Comparison of ENCODE assay signal across 24 cellular contexts in the genomic region with DNA sequence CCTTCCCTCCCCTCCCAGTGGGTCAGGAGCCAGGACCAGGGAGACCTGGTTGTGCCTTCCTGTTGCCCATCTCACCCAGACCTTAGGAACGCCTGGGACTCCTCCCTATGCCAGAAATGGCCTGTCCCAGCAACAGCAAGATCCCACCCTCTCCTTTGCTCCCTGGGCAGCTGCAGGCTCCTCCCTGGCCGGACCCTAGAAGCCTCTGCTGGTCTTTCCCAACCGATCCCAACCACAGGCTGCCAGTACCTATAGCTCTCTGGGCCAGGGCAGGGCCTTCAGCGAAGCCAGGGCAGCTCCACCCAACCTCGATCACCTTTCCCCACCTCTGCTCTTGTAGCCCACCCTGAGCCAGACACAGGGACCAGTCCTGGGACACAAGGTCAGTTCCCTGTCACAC. TPM values are rescaled to one million over a fixed set of nuclear protein-coding genes. Genes with fewer than 3 reads are reported as not detected.
A peak's percentile ranks its signal among the peaks of the same experiment; 100 is the strongest.
DNase-seq lines count a peak whose midpoint lies in the region; ATAC-seq and TF ChIP-seq lines count a peak whose summit lies in the region.
"Had no signal": no experiment of that assay in that cellular context is flagged by ENCODE, and none has a peak within 500 bp of the region (broad histone marks: within the 10 kb centered on the region; RNA-seq: fewer than 3 reads in every experiment).

No MANE protein-coding gene starts in this region.

- peak overlapping the region in 1 of 9 donors; percentile 33 for H3K27ac Mint-ChIP-seq in naive thymus-derived CD4-positive, alpha-beta T cell
- H3K27ac Mint-ChIP-seq: CD4-positive, alpha-beta memory T cell had no signal

- H3K27me3 ChIP-seq in IMR-90 (ENCODE audit: control insufficient read depth, insufficient read depth, low read length) (no peaks in the 10 kb centered on the region), esophagus muscularis mucosa (no peaks in the 10 kb centered on the region), gastrocnemius medialis (no peaks in the 10 kb centered on the region), brain microvascular endothelial cell (replicated peaks) (peaks cover 8% of the 10 kb centered on the region)
- H3K27me3 ChIP-seq in naive thymus-derived CD4-positive, alpha-beta T cell (ENCODE audit: control insufficient read depth in 2 of 2, insufficient read depth in 2 of 2, low read length in 2 of 2) = no peaks in the 10 kb centered on the region
- H3K27me3 ChIP-seq: BLaER1 had no signal

- H3K4me1 Mint-ChIP-seq in naive thymus-derived CD4-positive, alpha-beta T cell = peaks cover 0 to 19% (median 5%) of the 10 kb centered on the region in 7 donors

- H3K27ac ChIP-seq in IMR-90 (ENCODE audit: insufficient read depth, low read length) = no peak overlapping the region
- peak overlapping the region; percentile 32 to 87 (median 50) for H3K27ac ChIP-seq in esophagus muscularis mucosa (replicated peaks in 1 of 4)
- peak overlapping the region; percentile 58 to 99 (median 66) for H3K27ac ChIP-seq in gastrocnemius medialis
- H3K27ac ChIP-seq in brain microvascular endothelial cell = no peak overlapping the region
- no peak overlapping the region for H3K27ac ChIP-seq in naive thymus-derived CD4-positive, alpha-beta T cell (ENCODE audit: low read depth, low read length)
- H3K27ac ChIP-seq: A549, BLaER1, KMS-11 had no signal

- no peak overlapping the region; the same call in 1 of the 2 replicates for H4K91ac ChIP-seq in IMR-90 (ENCODE audit: insufficient read depth, low read depth, low read length)

- H3K56ac ChIP-seq in IMR-90 (ENCODE audit: extremely low read depth, insufficient read depth, low read length) = no peak overlapping the region

- no peak overlapping the region for H3K9ac ChIP-seq in IMR-90 (ENCODE audit: low read depth, low read length)
- H3K9ac ChIP-seq: BLaER1, KMS-11 had no signal

- no peak overlapping the region for H3K4me2 ChIP-seq in IMR-90 (ENCODE audit: low read depth, low read length)
- H3K4me2 ChIP-seq: A549, BLaER1, KMS-11 had no signal

- H2BK5ac ChIP-seq in IMR-90 (ENCODE audit: low read depth, low read length, poor library complexity, severe bottlenecking) = no peak overlapping the region

- H4K20me1 ChIP-seq in IMR-90 (ENCODE audit: insufficient read depth, low read length) = no peaks in the 10 kb centered on the region
- H4K20me1 ChIP-seq: BLaER1 had no signal

- no peak for TF ChIP-seq CTCF in IMR-90 (conservative IDR thresholded peaks at IDR 0.05; ENCODE audit: low read depth, low read length)
- TF ChIP-seq CTCF in esophagus muscularis mucosa (IDR thresholded peaks at IDR 0.05) = no peak
- no peak for TF ChIP-seq CTCF in gastrocnemius medialis (IDR thresholded peaks at IDR 0.05 in 4 of 5, conservative IDR thresholded peaks at IDR 0.05 in 1 of 5)
- no peak for TF ChIP-seq CTCF in brain microvascular endothelial cell (IDR thresholded peaks at IDR 0.05; ENCODE audit: low read depth, low read length, missing control alignments)

- no peak overlapping the region for H3K18ac ChIP-seq in IMR-90 (ENCODE audit: low read depth, low read length)

- H4K5ac ChIP-seq in IMR-90 (ENCODE audit: low read depth, low read length) = no peak overlapping the region

- 86% methylated on average over 3 of the region's 5 CpGs; no CpG with 5 or more reads in 1 of the 2 experiments for WGBS in IMR-90 (ENCODE audit: extremely low coverage in 2 of 2, insufficient read length in 1 of 2), 2 experiments
- 88% methylated on average over 5 of the region's 5 CpGs for WGBS in esophagus muscularis mucosa

- TF ChIP-seq RAD21 in IMR-90 (IDR thresholded peaks at IDR 0.05; ENCODE audit: low read length) = no peak

- no peak overlapping the region for H2BK20ac ChIP-seq in IMR-90 (ENCODE audit: low read depth, low read length)

- ATAC-seq in IMR-90 (ENCODE audit: low read depth) = no peak
- peak; percentile 15 for ATAC-seq in left ventricle myocardium superior
- no peak for ATAC-seq in gastrocnemius medialis
- ATAC-seq in naive thymus-derived CD4-positive, alpha-beta T cell = no peak
- ATAC-seq in GM19452 (IDR thresholded peaks at IDR 0.05; ENCODE audit: unreplicated experiment) = no peak
- ATAC-seq: A549 had no signal

- peaks cover 15% of the 10 kb centered on the region for H3K9me1 ChIP-seq in IMR-90 (ENCODE audit: insufficient read depth, low read length)

- no peak overlapping the region; the same call in 1 of the 2 replicates for H3K4ac ChIP-seq in IMR-90 (ENCODE audit: low read depth, low read length)

- no peak overlapping the region for H3K23ac ChIP-seq in IMR-90 (ENCODE audit: low read depth, low read length)

- CTCF ChIA-PET in IMR-90 (lab: Yijun Ruan, JAX) = no interaction called here
- CTCF ChIA-PET in naive thymus-derived CD4-positive, alpha-beta T cell (lab: Charles Lee) = interaction anchor here (0.7 kb wide), 1 partner anchor 303 kb away, joined by 3 read pairs; no protein-coding TSS in a partner anchor

- no peak overlapping the region; a peak in 1 of 4 replicates for H4K8ac ChIP-seq in IMR-90 (ENCODE audit: low read depth in 2 of 2, low read length in 2 of 2)

- no peaks in the 10 kb centered on the region for H3K79me1 ChIP-seq in IMR-90 (ENCODE audit: low read depth in 1 of 2, low read length in 2 of 2)

- H3K9me3 Mint-ChIP-seq in naive thymus-derived CD4-positive, alpha-beta T cell = no peaks in the 10 kb centered on the region
- H3K9me3 Mint-ChIP-seq: CD4-positive, alpha-beta memory T cell; H9 had no signal

- H3K4me3 ChIP-seq in IMR-90 (ENCODE audit: insufficient read depth, low read depth, low read length) (no peak overlapping the region), esophagus muscularis mucosa (no peak overlapping the region), gastrocnemius medialis (no peak overlapping the region), brain microvascular endothelial cell (ENCODE audit: low read depth, low read length) (no peak overlapping the region)
- H3K4me3 ChIP-seq in naive thymus-derived CD4-positive, alpha-beta T cell (ENCODE audit: low read length) = no peak overlapping the region
- H3K4me3 ChIP-seq: A549, BLaER1 had no signal

- no peaks in the 10 kb centered on the region for H3K36me3 Mint-ChIP-seq in naive thymus-derived CD4-positive, alpha-beta T cell
- H3K36me3 Mint-ChIP-seq: CD4-positive, alpha-beta memory T cell had no signal

- H3K14ac ChIP-seq in IMR-90 (replicated peaks; ENCODE audit: low read depth, low read length) = no peak overlapping the region

- no peaks in the 10 kb centered on the region for H3K9me3 ChIP-seq in IMR-90 (ENCODE audit: control insufficient read depth, insufficient read depth, low read length)
- H3K9me3 ChIP-seq in esophagus muscularis mucosa = no peaks in the 10 kb centered on the region
- no peaks in the 10 kb centered on the region for H3K9me3 ChIP-seq in gastrocnemius medialis
- H3K9me3 ChIP-seq in naive thymus-derived CD4-positive, alpha-beta T cell (ENCODE audit: control insufficient read depth in 2 of 3, low read length in 3 of 3) = no peaks in the 10 kb centered on the region
- H3K9me3 ChIP-seq: A549, BLaER1 had no signal

- H2BK120ac ChIP-seq in IMR-90 (ENCODE audit: low read depth, low read length) = no peak overlapping the region

- peaks cover 0 to 4% (median 0%) of the 10 kb centered on the region in 5 donors for H3K27me3 Mint-ChIP-seq in naive thymus-derived CD4-positive, alpha-beta T cell

- dilution Hi-C loops in IMR-90 (cut with HindIII; ENCODE audit: low sequenced_read_pairs, unreplicated experiment) = no loop called here

- H2AK9ac ChIP-seq in IMR-90 (replicated peaks; ENCODE audit: low read depth, low read length, poor library complexity) = peak overlapping the region; percentile 39

- BruUV-seq in IMR-90 (replicated peaks; lab: Mats Ljungman, UMichigan) = no TSS peak

- H3K4me3 Mint-ChIP-seq in naive thymus-derived CD4-positive, alpha-beta T cell = no peak overlapping the region
- H3K4me3 Mint-ChIP-seq: CD4-positive, alpha-beta memory T cell had no signal

- DNase-seq in IMR-90 (no peak), esophagus muscularis mucosa (ENCODE audit: extremely low spot score) (no peak), left ventricle myocardium superior (peak; percentile 72), gastrocnemius medialis (no peak), NCI-H226 (no peak), brain microvascular endothelial cell (no peak)
- DNase-seq in naive thymus-derived CD4-positive, alpha-beta T cell = no peak
- DNase-seq: Calu3; CD4-positive, alpha-beta memory T cell; DMS79; H9; MV-4-11; NCI-H1417; NCI-H187; NCI-H2227 treated with DMSO at 0.1 percent for 48 hours; NCI-H524; NCI-H82; SIG-M5 had no signal

- H2BK15ac ChIP-seq in IMR-90 (ENCODE audit: low read depth, low read length) = no peak overlapping the region

- no peak for TF ChIP-seq POLR2A in IMR-90 (IDR thresholded peaks at IDR 0.05; ENCODE audit: low read depth, low read length)
- no peak for TF ChIP-seq POLR2A in esophagus muscularis mucosa (IDR thresholded peaks at IDR 0.05; ENCODE audit: low read depth)
- TF ChIP-seq POLR2A in gastrocnemius medialis (IDR thresholded peaks at IDR 0.05) = no peak

- POLR2A ChIA-PET in IMR-90 (lab: Charles Lee; ENCODE audit: unreplicated experiment) = no interaction called here
- POLR2A ChIA-PET in naive thymus-derived CD4-positive, alpha-beta T cell (lab: Charles Lee) = no interaction called here

- H2AK5ac ChIP-seq in IMR-90 (ENCODE audit: low read depth, low read length) = peak overlapping the region; percentile 43; the same call in 1 of the 2 replicates

- H3K36me3 ChIP-seq in IMR-90 (ENCODE audit: control insufficient read depth, insufficient read depth, low read length) (no peaks in the 10 kb centered on the region), esophagus muscularis mucosa (peaks cover 0 to 25% (median 15%) of the 10 kb centered on the region in 4 donors), gastrocnemius medialis (peaks cover 0 to 35% of the 10 kb centered on the region in 2 donors), brain microvascular endothelial cell (replicated peaks) (no peaks in the 10 kb centered on the region)
- H3K36me3 ChIP-seq in naive thymus-derived CD4-positive, alpha-beta T cell (ENCODE audit: control insufficient read depth in 2 of 3, insufficient read depth in 3 of 3, low read length in 3 of 3) = no peaks in the 10 kb centered on the region
- H3K36me3 ChIP-seq: BLaER1 had no signal

- no peak overlapping the region for H2AFZ ChIP-seq in IMR-90 (replicated peaks; ENCODE audit: low read length, poor library complexity)

- peaks cover 21% of the 10 kb centered on the region for H3K4me1 ChIP-seq in IMR-90 (ENCODE audit: control insufficient read depth, insufficient read depth, low read length)
- peaks cover 51 to 90% (median 85%) of the 10 kb centered on the region in 4 donors for H3K4me1 ChIP-seq in esophagus muscularis mucosa
- peaks cover 48 to 64% of the 10 kb centered on the region in 2 donors for H3K4me1 ChIP-seq in gastrocnemius medialis
- H3K4me1 ChIP-seq in naive thymus-derived CD4-positive, alpha-beta T cell (ENCODE audit: control insufficient read depth in 2 of 2, insufficient read depth in 2 of 2, low read length in 2 of 2) = no peaks in the 10 kb centered on the region
- H3K4me1 ChIP-seq: A549, BLaER1 had no signal

- in situ Hi-C loops in IMR-90 (cut with MboI; ENCODE audit: low sequenced_read_pairs) (no loop called here), gastrocnemius medialis (cut with MboI; ENCODE audit: low sequenced_read_pairs in 4 of 4) (loop anchor here in 1 of 4 donors (10.0 kb wide), 1 partner anchor 205 kb away; no protein-coding TSS in a partner anchor), brain microvascular endothelial cell (cut with HindIII; ENCODE audit: low pct_ligation_motif_present, low sequenced_read_pairs) (no loop called here)

- no peak for TF ChIP-seq EP300 in esophagus muscularis mucosa (IDR thresholded peaks at IDR 0.05)

- intact Hi-C loops in IMR-90 (cut with micrococcal nuclease) (no loop called here), esophagus muscularis mucosa (cut with DNase I) (loop anchor here (5.0 kb wide), 1 partner anchor 212 kb away; no protein-coding TSS in a partner anchor), left ventricle myocardium superior (cut with micrococcal nuclease) (no loop called here), gastrocnemius medialis (cut with DNase I; ENCODE audit: low total_unique reads) (no loop called here)
- intact Hi-C loops in naive thymus-derived CD4-positive, alpha-beta T cell (cut with micrococcal nuclease) = no loop called here

RNA-seq across cellular contexts. Expression of a gene that starts 21.9 kb away (rescaled TPM):
- total RNA-seq in IMR-90 (2012; rRNA removed) (0.28 and 0.36 TPM in 2 replicates), esophagus muscularis mucosa (10 to 100 TPM; 12.6 to 42.3 (median 21.6) TPM), left ventricle myocardium superior (1,459 TPM), gastrocnemius medialis (100 to 1,000 TPM; 164 to 305 (median 227) TPM)
- 2.6 and 3.2 TPM in 2 replicates for polyA plus RNA-seq in IMR-90 (2012; rRNA removed)
- 1.6 and 1.7 TPM in 2 replicates for polyA plus RNA-seq in IMR-90 (2012; cell fraction: cytosol; rRNA removed)
- polyA plus RNA-seq in IMR-90 (2012; cell fraction: nucleus; rRNA removed; ENCODE audit: low replicate concordance) = 2.6 and 4.0 TPM in 2 replicates
- total RNA-seq in naive thymus-derived CD4-positive, alpha-beta T cell = under 1 TPM in 2 of 5 experiments, not detected in 3; 0.13 to 0.32 TPM
- polyA plus RNA-seq in naive thymus-derived CD4-positive, alpha-beta T cell = not detected
- total RNA-seq: Calu3, HT-29, RPMI7951 had no signal
- polyA plus RNA-seq: CD4-positive, alpha-beta memory T cell had no signal

RNA-seq across cellular contexts. Expression of a gene that starts 35.9 kb away (rescaled TPM):
- total RNA-seq in IMR-90 (2012; rRNA removed) (not detected in 2 replicates), esophagus muscularis mucosa (under 1 TPM in 1 of 4 donors, not detected in 3; 0.32 TPM), left ventricle myocardium superior (0.25 TPM), gastrocnemius medialis (1 to 10 TPM in 1 of 4 donors, under 1 TPM in 2, not detected in 1; 0.13 to 4.2 (median 0.92) TPM)
- 0.03 TPM in 1 of 2 replicates, not detected in the other for polyA plus RNA-seq in IMR-90 (2012; rRNA removed)
- polyA plus RNA-seq in IMR-90 (2012; cell fraction: cytosol; rRNA removed) = not detected in 2 replicates
- 0.04 and 0.05 TPM in 2 replicates for polyA plus RNA-seq in IMR-90 (2012; cell fraction: nucleus; rRNA removed; ENCODE audit: low replicate concordance)
- not detected for total RNA-seq in naive thymus-derived CD4-positive, alpha-beta T cell
- polyA plus RNA-seq in naive thymus-derived CD4-positive, alpha-beta T cell = not detected
- total RNA-seq: Calu3; CD4-positive, alpha-beta memory T cell; H9; HT-29; RPMI7951 had no signal
- polyA plus RNA-seq: A549; CD4-positive, alpha-beta memory T cell had no signal

Comparison
In these comparisons a context has a peak if more than half of its experiments do, and no peak if none do; other contexts are left out.
1. H3K27ac ChIP-seq: peak in esophagus muscularis mucosa (4 of 4) and gastrocnemius medialis (4 of 4); none in IMR-90 (single experiment), brain microvascular endothelial cell (single experiment) and naive thymus-derived CD4-positive, alpha-beta T cell (single experiment).
2. RNA of a gene that starts 21.9 kb away (total RNA-seq): 1,459 TPM in left ventricle myocardium superior (single experiment), 164 to 305 TPM in gastrocnemius medialis and 12.6 to 42.3 TPM in esophagus muscularis mucosa; 0.28 to 0.36 TPM in IMR-90 and 0.13 to 0.32 TPM in naive thymus-derived CD4-positive, alpha-beta T cell; every median in the first group is over 10 times any median in the second.